10 cellular contexts compared by ENCODE assay signal in the genomic region with DNA sequence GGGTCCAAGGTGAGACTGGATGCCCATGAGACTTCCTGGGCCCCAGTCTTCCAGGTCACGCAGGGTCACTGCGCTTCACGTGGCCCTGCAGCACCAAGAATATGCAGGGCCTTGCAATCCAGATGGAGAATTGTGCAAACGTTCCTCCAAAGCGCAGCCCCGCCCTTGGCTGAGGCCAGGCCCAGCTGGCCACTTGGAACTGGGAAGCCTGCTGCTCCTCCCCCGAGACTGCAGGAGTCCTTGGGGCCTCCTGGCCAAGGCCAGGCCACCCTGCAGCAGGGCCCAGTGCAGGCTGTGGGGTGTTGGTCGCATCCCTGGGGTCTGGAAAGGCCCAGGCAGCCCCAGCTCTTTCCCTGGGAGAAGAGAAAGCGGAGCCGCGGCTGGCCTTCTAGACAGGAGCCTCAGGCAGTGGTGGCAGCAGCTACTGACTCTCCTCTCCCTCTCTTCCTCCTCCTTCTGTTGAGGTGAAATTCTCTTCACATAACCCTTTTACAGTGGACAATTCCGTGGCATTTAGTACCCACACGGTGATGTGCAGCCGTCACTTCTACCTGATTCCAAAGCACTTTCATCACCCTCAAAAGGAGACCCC.
DNase-seq lines count a peak whose midpoint lies in the region; ATAC-seq and TF ChIP-seq lines count a peak whose summit lies in the region.
"Had no signal": no experiment of that assay in that cellular context is flagged by ENCODE, and none has a peak within 500 bp of the region (broad histone marks: within the 10 kb centered on the region; RNA-seq: fewer than 3 reads in every experiment).

No MANE protein-coding gene starts in this region.

- H3K4me3 ChIP-seq in skeletal muscle satellite cell (ENCODE audit: low read length) = no peak overlapping the region

- peak overlapping the region; percentile 36 for H3K9ac ChIP-seq in skeletal muscle satellite cell (ENCODE audit: low read depth, low read length)
- H3K9ac ChIP-seq: parathyroid adenoma had no signal

- no peak overlapping the region for H3K27ac Mint-ChIP-seq in WTC11

- no peak overlapping the region for H3K4me3 Mint-ChIP-seq in WTC11

- in situ Hi-C loops in ACHN (cut with HindIII; ENCODE audit: low pct_ligation_motif_present, low pct_unique_long_range_greater_than_20kb, low sequenced_read_pairs) = no loop called here

- no peak for TF ChIP-seq CTCF in WTC11 (IDR thresholded peaks at IDR 0.05)

- H3K36me3 Mint-ChIP-seq in WTC11 = no peaks in the 10 kb centered on the region

- H3K4me2 ChIP-seq in skeletal muscle satellite cell (ENCODE audit: low read length) = no peak overlapping the region

- H3K4me1 ChIP-seq in skeletal muscle satellite cell (ENCODE audit: control insufficient read depth, insufficient read depth, low read length) = peaks cover 32% of the 10 kb centered on the region
- H3K4me1 ChIP-seq: parathyroid adenoma had no signal

- ATAC-seq in WTC11 = no peak; the same call in 1 of the 2 replicates

- peak; percentile 76 for DNase-seq in HCEC 1CT
- DNase-seq in WTC11 (ENCODE audit: low spot score) = no peak
- DNase-seq in hepatic stellate cell (ENCODE audit: low spot score) = peak; percentile 53
- DNase-seq in NCI-H2081 treated with DMSO at 0.1 percent for 48 hours (lab: John Stamatoyannopoulos, UW) = no peak
- no peak for DNase-seq in medulla oblongata (ENCODE audit: extremely low spot score)
- DNase-seq in ACHN = no peak
- no peak for DNase-seq in activated CD4-positive, alpha-beta T cell treated with anti-CD3 and anti-CD28 coated beads, Interleukin-2, amount 50 U/mL, for 48 hours
- DNase-seq: GDM1 had no signal

- no peaks in the 10 kb centered on the region for H3K9me3 ChIP-seq in skeletal muscle satellite cell (replicated peaks; ENCODE audit: low read length)

- POLR2A ChIA-PET in WTC11 (lab: Charles Lee) = no interaction called here

- no peaks in the 10 kb centered on the region for H3K36me3 ChIP-seq in skeletal muscle satellite cell (ENCODE audit: insufficient read depth, low read length)

- peaks cover 12% of the 10 kb centered on the region; the same call in 1 of the 2 replicates for H3K4me1 Mint-ChIP-seq in WTC11

- H3K27me3 Mint-ChIP-seq in WTC11 (ENCODE audit: low read depth) = no peaks in the 10 kb centered on the region

- peaks cover 15% of the 10 kb centered on the region for H3K27me3 ChIP-seq in skeletal muscle satellite cell (ENCODE audit: control insufficient read depth, insufficient read depth, low read length)

- CTCF ChIA-PET in WTC11 (lab: Charles Lee) = interaction anchor here (1.1 to 3.5 kb wide), 4 partner anchors 13 to 24 kb away, joined by 4 to 11 read pairs (median 7); no protein-coding TSS in a partner anchor

- no peaks in the 10 kb centered on the region for H3K9me3 Mint-ChIP-seq in WTC11

TF ChIP-seq in WTC11, 78 proteins besides CTCF, POLR2A, EP300 and RAD21:
- TF ChIP-seq, protein P1, sequence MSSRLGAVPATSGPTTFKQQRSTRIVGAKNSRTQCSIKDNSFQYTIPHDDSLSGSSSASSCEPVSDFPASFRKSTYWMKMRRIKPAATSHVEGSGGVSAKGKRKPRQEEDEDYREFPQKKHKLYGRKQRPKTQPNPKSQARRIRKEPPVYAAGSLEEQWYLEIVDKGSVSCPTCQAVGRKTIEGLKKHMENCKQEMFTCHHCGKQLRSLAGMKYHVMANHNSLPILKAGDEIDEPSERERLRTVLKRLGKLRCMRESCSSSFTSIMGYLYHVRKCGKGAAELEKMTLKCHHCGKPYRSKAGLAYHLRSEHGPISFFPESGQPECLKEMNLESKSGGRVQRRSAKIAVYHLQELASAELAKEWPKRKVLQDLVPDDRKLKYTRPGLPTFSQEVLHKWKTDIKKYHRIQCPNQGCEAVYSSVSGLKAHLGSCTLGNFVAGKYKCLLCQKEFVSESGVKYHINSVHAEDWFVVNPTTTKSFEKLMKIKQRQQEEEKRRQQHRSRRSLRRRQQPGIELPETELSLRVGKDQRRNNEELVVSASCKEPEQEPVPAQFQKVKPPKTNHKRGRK (CRISPR knock-in tag; IDR thresholded peaks at IDR 0.05; ENCODE audit: borderline replicate concordance) = no peak
- peak; percentile 98 for TF ChIP-seq GABPB1 (CRISPR knock-in tag; IDR thresholded peaks at IDR 0.05)
TF ChIP-seq in WTC11: peak in this region for 1.

Comparison
In these comparisons a context has a peak if more than half of its experiments do, and no peak if none do; other contexts are left out.
1. DNase-seq: peak in HCEC 1CT (single experiment) and hepatic stellate cell (single experiment); none in WTC11 (single experiment), NCI-H2081 treated with DMSO at 0.1 percent for 48 hours (single experiment), medulla oblongata (single experiment), ACHN (single experiment) and activated CD4-positive, alpha-beta T cell treated with anti-CD3 and anti-CD28 coated beads, Interleukin-2, amount 50 U/mL, for 48 hours (0 of 2).